Comparison of ENCODE assay signal across 36 cellular contexts in the genomic region with DNA sequence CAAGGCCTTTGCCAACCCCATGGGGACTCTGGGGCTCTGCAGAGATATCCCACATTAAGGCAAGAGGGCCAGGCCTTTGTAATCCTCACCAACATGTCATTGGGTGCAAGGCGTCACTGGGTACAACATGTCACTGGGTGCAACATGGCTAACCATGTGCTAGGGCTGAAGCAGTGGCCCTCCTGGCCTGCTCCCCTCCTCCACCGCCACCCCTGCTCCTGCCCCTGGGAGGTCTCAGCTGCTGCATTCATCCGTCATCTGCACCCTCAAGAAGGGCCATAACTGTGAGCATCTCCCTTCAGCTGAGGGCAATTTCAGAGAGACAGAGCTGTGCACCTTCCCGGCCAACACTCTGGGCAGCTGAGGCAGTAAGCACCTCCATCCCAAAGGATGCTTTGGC. TPM values are rescaled to one million over a fixed set of nuclear protein-coding genes. Genes with fewer than 3 reads are reported as not detected.
"Had no signal": no experiment of that assay in that cellular context is flagged by ENCODE, and none has a peak within 500 bp of the region (broad histone marks: within the 10 kb centered on the region; RNA-seq: fewer than 3 reads in every experiment).

No MANE protein-coding gene starts in this region.

- H3K4me1 Mint-ChIP-seq: activated B cell treated with CpG ODN at 0.5 μM for 24 hours; activated CD8-positive, alpha-beta memory T cell treated with anti-CD3 and anti-CD28 coated beads, Interleukin-2, amount 10 ng/mL, durations not matched to agents 7 days and 5 days; activated naive CD4-positive, alpha-beta T cell treated with anti-CD3 and anti-CD28 coated beads, Interleukin-2, amount 10 ng/mL, durations not matched to agents 7 days and 5 days; activated naive CD8-positive, alpha-beta T cell treated with anti-CD3 and anti-CD28 coated beads, Interleukin-2, amount 10 ng/mL, durations not matched to agents 7 days and 5 days had no signal

- H3K9me3 Mint-ChIP-seq: activated B cell treated with CpG ODN at 0.5 μM for 24 hours; activated naive CD4-positive, alpha-beta T cell treated with anti-CD3 and anti-CD28 coated beads, Interleukin-2, amount 10 ng/mL, durations not matched to agents 7 days and 5 days; activated naive CD4-positive, alpha-beta T cell treated with anti-CD3 and anti-CD28 coated beads, Interleukin-2, amount 50 U/mL, for 72 hours; activated naive CD8-positive, alpha-beta T cell treated with anti-CD3 and anti-CD28 coated beads, Interleukin-2, amount 10 ng/mL, durations not matched to agents 7 days and 5 days; dendritic cell treated with granulocyte-macrophage colony-stimulating factor and Interleukin-4, amounts not matched to agents 40 ng/mL and 50 ng/mL, for 4 days; T-helper 2 cell treated with Interferon-gamma antibody and Interleukin-4, amounts not matched to agents 5 μg/mL and 100 μg/mL, for 36 hours had no signal

- H3K27ac ChIP-seq: ascending aorta, breast epithelium, cardiac muscle cell, coronary artery, dorsolateral prefrontal cortex, WERI-Rb-1 had no signal

- H3K36me3 Mint-ChIP-seq: activated CD8-positive, alpha-beta memory T cell treated with anti-CD3 and anti-CD28 coated beads, Interleukin-2, amount 10 ng/mL, durations not matched to agents 7 days and 5 days; activated naive CD4-positive, alpha-beta T cell treated with anti-CD3 and anti-CD28 coated beads, Interleukin-2, amount 10 ng/mL, durations not matched to agents 7 days and 5 days; activated naive CD4-positive, alpha-beta T cell treated with anti-CD3 and anti-CD28 coated beads, Interleukin-2, amount 50 U/mL, for 72 hours; activated naive CD8-positive, alpha-beta T cell treated with anti-CD3 and anti-CD28 coated beads, Interleukin-2, amount 10 ng/mL, durations not matched to agents 7 days and 5 days; brain had no signal

- H3K9me3 ChIP-seq: ascending aorta, breast epithelium had no signal

- H3K27me3 Mint-ChIP-seq: activated CD8-positive, alpha-beta memory T cell treated with anti-CD3 and anti-CD28 coated beads, Interleukin-2, amount 10 ng/mL, durations not matched to agents 7 days and 5 days had no signal

- H3K4me3 Mint-ChIP-seq: activated B cell treated with CpG ODN at 0.5 μM for 24 hours; activated CD8-positive, alpha-beta memory T cell treated with anti-CD3 and anti-CD28 coated beads, Interleukin-2, amount 10 ng/mL, durations not matched to agents 7 days and 5 days; activated CD8-positive, alpha-beta T cell treated with anti-CD3 and anti-CD28 coated beads, Interleukin-2, amount 10 ng/mL, durations not matched to agents 7 days and 5 days; activated naive CD4-positive, alpha-beta T cell treated with anti-CD3 and anti-CD28 coated beads, Interleukin-2, amount 10 ng/mL, durations not matched to agents 7 days and 5 days; activated naive CD8-positive, alpha-beta T cell treated with anti-CD3 and anti-CD28 coated beads, Interleukin-2, amount 10 ng/mL, durations not matched to agents 7 days and 5 days; brain; dendritic cell treated with granulocyte-macrophage colony-stimulating factor and Interleukin-4, amounts not matched to agents 40 ng/mL and 50 ng/mL, for 4 days; endodermal cell; T-helper 17 cell; T-helper 2 cell treated with Interferon-gamma antibody and Interleukin-4, amounts not matched to agents 5 μg/mL and 100 μg/mL, for 36 hours had no signal

- H3K4me1 ChIP-seq: ascending aorta, breast epithelium had no signal

- H3K27me3 ChIP-seq: ascending aorta, breast epithelium, dorsolateral prefrontal cortex had no signal

- H3K27ac Mint-ChIP-seq: activated B cell treated with CpG ODN at 0.5 μM for 24 hours; activated CD8-positive, alpha-beta memory T cell treated with anti-CD3 and anti-CD28 coated beads, Interleukin-2, amount 10 ng/mL, durations not matched to agents 7 days and 5 days; activated CD8-positive, alpha-beta T cell treated with anti-CD3 and anti-CD28 coated beads, Interleukin-2, amount 10 ng/mL, durations not matched to agents 7 days and 5 days; activated naive CD4-positive, alpha-beta T cell treated with anti-CD3 and anti-CD28 coated beads, Interleukin-2, amount 10 ng/mL, durations not matched to agents 7 days and 5 days; activated naive CD4-positive, alpha-beta T cell treated with anti-CD3 and anti-CD28 coated beads, Interleukin-2, amount 50 U/mL, for 72 hours; activated naive CD8-positive, alpha-beta T cell treated with anti-CD3 and anti-CD28 coated beads, Interleukin-2, amount 10 ng/mL, durations not matched to agents 7 days and 5 days; dendritic cell treated with granulocyte-macrophage colony-stimulating factor and Interleukin-4, amounts not matched to agents 40 ng/mL and 50 ng/mL, for 4 days; endodermal cell; T-helper 17 cell; T-helper 2 cell treated with Interferon-gamma antibody and Interleukin-4, amounts not matched to agents 5 μg/mL and 100 μg/mL, for 36 hours had no signal

- DNase-seq: activated B cell treated with CpG ODN at 0.5 μM for 24 hours; activated CD4-positive, alpha-beta T cell treated with anti-CD3 and anti-CD28 coated beads for 48 hours; activated CD4-positive, alpha-beta T cell treated with anti-CD3 and anti-CD28 coated beads, Interleukin-2, amount 50 U/mL, for 1 hour; activated CD4-positive, alpha-beta T cell treated with anti-CD3 and anti-CD28 coated beads, Interleukin-2, amount 50 U/mL, for 48 hours; activated CD8-positive, alpha-beta memory T cell treated with anti-CD3 and anti-CD28 coated beads, Interleukin-2, amount 10 ng/mL, durations not matched to agents 7 days and 5 days; activated CD8-positive, alpha-beta memory T cell treated with anti-CD3 and anti-CD28 coated beads, Interleukin-2, amount 50 U/mL, for 4 hours; activated CD8-positive, alpha-beta T cell treated with anti-CD3 and anti-CD28 coated beads, Interleukin-2, amount 10 ng/mL, durations not matched to agents 7 days and 5 days; activated gamma-delta T cell; activated naive CD4-positive, alpha-beta T cell; activated naive CD4-positive, alpha-beta T cell treated with anti-CD3 and anti-CD28 coated beads, Interleukin-2, amount 10 ng/mL, durations not matched to agents 7 days and 5 days; activated naive CD8-positive, alpha-beta T cell treated with anti-CD3 and anti-CD28 coated beads, Interleukin-2, amount 10 ng/mL, durations not matched to agents 7 days and 5 days; activated T-cell treated with anti-CD3 and anti-CD28 coated beads, Interleukin-2, amount 50 U/mL, for 1 hour; activated T-cell treated with anti-CD3 and anti-CD28 coated beads, Interleukin-2, amount 50 U/mL, for 48 hours; central memory CD4-positive, alpha-beta T cell; cerebellar nuclear complex; dorsolateral prefrontal cortex; effector memory CD4-positive, alpha-beta T cell; endodermal cell; foreskin fibroblast; T-helper 1 cell; T-helper 17 cell; T1000; WERI-Rb-1 had no signal

- ATAC-seq: activated CD4-positive, CD25-positive, alpha-beta regulatory T cell treated with anti-CD3 and anti-CD28 coated beads, Interleukin-2, amount 50 U/mL, for 24 hours; activated CD8-positive, alpha-beta memory T cell treated with anti-CD3 and anti-CD28 coated beads, Interleukin-2, amount 10 ng/mL, durations not matched to agents 7 days and 5 days; activated CD8-positive, alpha-beta T cell treated with anti-CD3 and anti-CD28 coated beads, Interleukin-2, amount 10 ng/mL, durations not matched to agents 7 days and 5 days; activated naive CD4-positive, alpha-beta T cell treated with anti-CD3 and anti-CD28 coated beads, Interleukin-2, amount 50 U/mL, for 72 hours; esophagus mucosa; T-helper 17 cell had no signal

- H3K4me3 ChIP-seq: ascending aorta, breast epithelium, cardiac muscle cell, coronary artery, dorsolateral prefrontal cortex had no signal

- H3K36me3 ChIP-seq: ascending aorta, breast epithelium, cardiac muscle cell, WERI-Rb-1 had no signal

RNA-seq across cellular contexts. Expression of a gene that starts 45.8 kb away (rescaled TPM):
- total RNA-seq: activated B cell treated with CpG ODN at 0.5 μM for 24 hours; activated CD8-positive, alpha-beta memory T cell treated with anti-CD3 and anti-CD28 coated beads for 36 hours; activated CD8-positive, alpha-beta memory T cell treated with anti-CD3 and anti-CD28 coated beads, Interleukin-2, amount 10 ng/mL, durations not matched to agents 7 days and 5 days; activated CD8-positive, alpha-beta T cell treated with anti-CD3 and anti-CD28 coated beads, Interleukin-2, amount 10 ng/mL, durations not matched to agents 7 days and 5 days; activated naive CD4-positive, alpha-beta T cell treated with anti-CD3 and anti-CD28 coated beads, Interleukin-2, amount 50 U/mL, for 72 hours; activated naive CD8-positive, alpha-beta T cell treated with anti-CD3 and anti-CD28 coated beads, Interleukin-2, amount 10 ng/mL, durations not matched to agents 7 days and 5 days; ascending aorta; T-helper 17 cell had no signal

RNA-seq across cellular contexts. Expression of a gene that starts 56.3 kb away (rescaled TPM):
- total RNA-seq: activated B cell treated with CpG ODN at 0.5 μM for 24 hours; activated CD8-positive, alpha-beta memory T cell treated with anti-CD3 and anti-CD28 coated beads for 36 hours; activated CD8-positive, alpha-beta memory T cell treated with anti-CD3 and anti-CD28 coated beads, Interleukin-2, amount 10 ng/mL, durations not matched to agents 7 days and 5 days; activated CD8-positive, alpha-beta T cell treated with anti-CD3 and anti-CD28 coated beads, Interleukin-2, amount 10 ng/mL, durations not matched to agents 7 days and 5 days; activated naive CD4-positive, alpha-beta T cell treated with anti-CD3 and anti-CD28 coated beads, Interleukin-2, amount 50 U/mL, for 72 hours; activated naive CD8-positive, alpha-beta T cell treated with anti-CD3 and anti-CD28 coated beads, Interleukin-2, amount 10 ng/mL, durations not matched to agents 7 days and 5 days; cardiac muscle cell; endodermal cell; epithelial cell of proximal tubule; frontal cortex; T-helper 17 cell had no signal
